8 cellular contexts compared by ENCODE assay signal in genomic region chrX:141176586-141177451, GRCh38. TPM values are rescaled to one million over a fixed set of nuclear protein-coding genes. Genes with fewer than 3 reads are reported as not detected.
DNase-seq lines count a peak whose midpoint lies in the region; ATAC-seq lines count a peak whose summit lies in the region.

LDOC1 (minus strand) TSS chrX:141177129; CDS start chrX:141177021, 108 bp downstream.

- peak within 1 kb of the TSS; percentile 89 for H3K9ac ChIP-seq in endocrine pancreas (ENCODE audit: control insufficient read depth, insufficient read depth, low read length)
- H3K9ac ChIP-seq in mesendoderm (ENCODE audit: low read length) = peak within 1 kb of the TSS; percentile 92

- no peak within 1 kb of the TSS for H2BK5ac ChIP-seq in mesendoderm (ENCODE audit: low read length)

- no CpG with 5 or more reads among the region's 83 CpGs for WGBS in mesendoderm (ENCODE audit: extremely low coverage, insufficient coverage, low lambda C conversion rate)

- no peak within 1 kb of the TSS for H2AK5ac ChIP-seq in mesendoderm (ENCODE audit: low read length)

- H3K27ac ChIP-seq in mesendoderm (ENCODE audit: low read depth, low read length) = no peak within 1 kb of the TSS

- H3K18ac ChIP-seq in mesendoderm (ENCODE audit: low read length) = no peak within 1 kb of the TSS

- H3K4ac ChIP-seq in mesendoderm (ENCODE audit: low read depth, low read length) = no peak within 1 kb of the TSS

- H3K79me1 ChIP-seq in mesendoderm (ENCODE audit: low read length) = no peaks in the 10 kb centered on the region

- H4K8ac ChIP-seq in mesendoderm (ENCODE audit: low read depth, low read length) = no peak within 1 kb of the TSS

- no peaks in the 10 kb centered on the region for H3K79me2 ChIP-seq in mesendoderm (ENCODE audit: control insufficient read depth, insufficient read depth, low read length)

- H3K4me1 ChIP-seq in endocrine pancreas (ENCODE audit: control insufficient read depth, insufficient read depth, low read length) (no peaks in the 10 kb centered on the region), mesendoderm (ENCODE audit: control insufficient read depth, low read depth, low read length) (no peaks in the 10 kb centered on the region)

- H3K4me3 ChIP-seq in endocrine pancreas (ENCODE audit: control insufficient read depth, insufficient read depth, low read length) (peak within 1 kb of the TSS; percentile 36), mesendoderm (ENCODE audit: low read length) (peak within 1 kb of the TSS; percentile 77)

- ATAC-seq in HG03342 (IDR thresholded peaks at IDR 0.05; ENCODE audit: unreplicated experiment) = no peak

- H2BK15ac ChIP-seq in mesendoderm (replicated peaks; ENCODE audit: low read depth) = no peak within 1 kb of the TSS

- H3K36me3 ChIP-seq in endocrine pancreas (ENCODE audit: control insufficient read depth, insufficient read depth, low read length) (no peaks in the 10 kb centered on the region), mesendoderm (ENCODE audit: control insufficient read depth, insufficient read depth, low read length) (no peaks in the 10 kb centered on the region)

- no peak within 1 kb of the TSS for H2BK120ac ChIP-seq in mesendoderm (ENCODE audit: low read depth, low read length)

- H3K4me2 ChIP-seq in mesendoderm (ENCODE audit: low read length) = peak within 1 kb of the TSS; percentile 29

- no peaks in the 10 kb centered on the region for H3K9me3 ChIP-seq in endocrine pancreas (ENCODE audit: control insufficient read depth, low read length)

- no peaks in the 10 kb centered on the region for H3K27me3 ChIP-seq in endocrine pancreas (ENCODE audit: control insufficient read depth, insufficient read depth, low read length)
- H3K27me3 ChIP-seq in mesendoderm (ENCODE audit: insufficient read depth, low read length, poor library complexity) = no peaks in the 10 kb centered on the region

- DNase-seq in EL (peak; percentile 76), NCI-H226 (peak; percentile 51), mesendoderm (peak; percentile 90), AML-193 (lab: John Stamatoyannopoulos, UW) (no peak)
- DNase-seq in activated CD8-positive, alpha-beta memory T cell treated with anti-CD3 and anti-CD28 coated beads, Interleukin-2, amount 50 U/mL, for 48 hours = peak; percentile 82
- DNase-seq in stimulated activated CD4-positive, alpha-beta T cell treated with anti-CD3 and anti-CD28 coated beads, TNF-alpha, amount 100 ng/mL, for 4 hours (ENCODE audit: low read depth in 3 of 3) = peak; percentile 48 to 53 (median 53)

- peak within 1 kb of the TSS; percentile 93 for H3K56ac ChIP-seq in mesendoderm (ENCODE audit: low read length)

- H3K23ac ChIP-seq in mesendoderm (ENCODE audit: low read length) = no peak within 1 kb of the TSS

- H4K5ac ChIP-seq in mesendoderm (ENCODE audit: low read length) = no peak within 1 kb of the TSS

RNA-seq across cellular contexts. Expression of gene LDOC1, which starts in this region (rescaled TPM):
- 53.0 TPM for polyA plus RNA-seq in mesendoderm (2013, experiment 1 of 2)
- 54.7 TPM for polyA plus RNA-seq in mesendoderm (2013, experiment 2 of 2)

Comparison
In these comparisons a context has a peak if more than half of its experiments do, and no peak if none do; other contexts are left out.
1. DNase-seq: peak in EL (single experiment), NCI-H226 (single experiment), activated CD8-positive, alpha-beta memory T cell treated with anti-CD3 and anti-CD28 coated beads, Interleukin-2, amount 50 U/mL, for 48 hours (single experiment), mesendoderm (single experiment) and stimulated activated CD4-positive, alpha-beta T cell treated with anti-CD3 and anti-CD28 coated beads, TNF-alpha, amount 100 ng/mL, for 4 hours (3 of 3); none in AML-193 (0 of 2).